In the genomic region with DNA sequence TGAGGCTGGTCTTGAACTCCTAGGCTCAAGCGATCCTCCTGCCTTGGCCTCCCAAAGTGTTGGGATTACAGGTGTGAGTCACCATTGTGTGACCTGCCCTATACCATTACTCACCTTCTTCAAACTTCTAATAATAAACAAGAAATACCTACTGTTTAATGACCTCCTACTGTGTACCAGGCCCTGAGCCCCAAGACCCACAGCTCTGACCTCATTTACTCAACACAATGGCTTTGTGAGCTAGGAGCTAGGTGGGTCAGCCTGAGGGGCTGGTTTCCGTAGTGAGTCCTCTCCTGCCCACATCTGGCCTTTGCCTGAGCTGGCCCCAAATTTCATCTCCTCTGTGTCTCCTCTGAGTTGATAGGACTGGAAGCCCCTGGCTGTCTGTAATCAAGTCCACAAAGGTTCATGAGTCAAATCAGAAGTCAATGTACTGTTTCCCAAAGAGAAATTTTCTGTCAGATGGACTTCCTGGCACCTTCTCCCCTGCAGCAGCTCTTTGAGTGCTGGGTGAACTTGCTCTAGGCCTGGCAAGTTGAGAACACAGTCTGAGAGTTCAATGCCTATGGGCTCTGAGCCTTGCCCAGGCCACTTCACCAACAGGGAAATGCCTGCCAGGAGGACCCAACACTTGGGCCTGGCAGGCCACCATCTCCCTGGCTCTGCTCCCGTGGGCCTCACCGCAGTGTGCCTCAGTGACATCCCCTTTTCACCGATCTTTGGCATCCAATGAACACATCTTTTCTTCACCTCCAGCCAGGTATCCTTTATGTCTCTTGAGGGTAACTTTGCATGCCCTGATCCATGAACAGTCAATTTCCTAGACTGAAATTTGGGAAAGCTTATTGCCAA, we compare ENCODE assay signal across 1 cellular context.
TF ChIP-seq lines count a peak whose summit lies in the region.

No MANE protein-coding gene starts in this region.

TF ChIP-seq in HCT116, 20 proteins besides CTCF, POLR2A, EP300 and RAD21 (continued from another document):
- TF ChIP-seq CBX3 (IDR thresholded peaks at IDR 0.05; ENCODE audit: low read depth) = no peak
- no peak for TF ChIP-seq EGR1 (IDR thresholded peaks at IDR 0.05; ENCODE audit: low read depth)
- TF ChIP-seq ZNF274 (IDR thresholded peaks at IDR 0.05; ENCODE audit: low read depth, low read length) = no peak
- no peak for TF ChIP-seq POLR2AphosphoS5 (IDR thresholded peaks at IDR 0.05; ENCODE audit: low read depth, low read length)
- TF ChIP-seq SP1 (IDR thresholded peaks at IDR 0.05; ENCODE audit: low read depth) = no peak
- no peak for TF ChIP-seq CEBPB (IDR thresholded peaks at IDR 0.05; ENCODE audit: low read depth)
